Comparison of ENCODE assay signal across 15 cellular contexts in genomic region chr1:213692236-213692831, GRCh38.
DNase-seq lines count a peak whose midpoint lies in the region; ATAC-seq and TF ChIP-seq lines count a peak whose summit lies in the region.
"Had no signal": no experiment of that assay in that cellular context is flagged by ENCODE, and none has a peak within 500 bp of the region (broad histone marks: within the 10 kb centered on the region; RNA-seq: fewer than 3 reads in every experiment).

No MANE protein-coding gene starts in this region.

- H3K9ac ChIP-seq in colonic mucosa (ENCODE audit: low read depth in 2 of 2, low read length in 2 of 2) = no peak overlapping the region
- H3K9ac ChIP-seq: BLaER1 had no signal

- H3K27me3 ChIP-seq in colonic mucosa (no peaks in the 10 kb centered on the region), transverse colon (no peaks in the 10 kb centered on the region)
- H3K27me3 ChIP-seq in CD4-positive, alpha-beta memory T cell (ENCODE audit: insufficient read depth, low read length) = no peaks in the 10 kb centered on the region
- H3K27me3 ChIP-seq: BLaER1 had no signal

- in situ Hi-C loops in transverse colon (cut with MboI; ENCODE audit: low pct_ligation_motif_present in 1 of 4, low pct_unique_long_range_greater_than_20kb in 1 of 4, low sequenced_read_pairs in 3 of 4) = no loop called here

- H3K27ac Mint-ChIP-seq in CD4-positive, alpha-beta memory T cell = no peak overlapping the region
- H3K27ac Mint-ChIP-seq in chondrocyte (ENCODE audit: unreplicated experiment) = no peak overlapping the region
- H3K27ac Mint-ChIP-seq: CD14-positive monocyte; CD8-positive, alpha-beta T cell; H9 had no signal

- H3K4me3 ChIP-seq in colonic mucosa = no peak overlapping the region
- H3K4me3 ChIP-seq in mucosa of descending colon = no peak overlapping the region
- H3K4me3 ChIP-seq in transverse colon = no peak overlapping the region
- no peak overlapping the region for H3K4me3 ChIP-seq in CD4-positive, alpha-beta memory T cell (ENCODE audit: low read length in 2 of 2)
- H3K4me3 ChIP-seq: BLaER1 had no signal

- peaks cover 0 to 5% (median 0%) of the 10 kb centered on the region in 8 donors for H3K9me3 Mint-ChIP-seq in CD4-positive, alpha-beta memory T cell
- no peaks in the 10 kb centered on the region for H3K9me3 Mint-ChIP-seq in chondrocyte (ENCODE audit: low read depth)
- H3K9me3 Mint-ChIP-seq: CD8-positive, alpha-beta T cell; H9 had no signal

- H3K4me3 Mint-ChIP-seq in CD4-positive, alpha-beta memory T cell = no peak overlapping the region
- no peak overlapping the region for H3K4me3 Mint-ChIP-seq in chondrocyte (ENCODE audit: unreplicated experiment)
- H3K4me3 Mint-ChIP-seq: CD14-positive monocyte; CD8-positive, alpha-beta T cell; H9 had no signal

- peaks cover 0 to 4% (median 0%) of the 10 kb centered on the region in 4 donors for H3K4me1 Mint-ChIP-seq in CD4-positive, alpha-beta memory T cell
- H3K4me1 Mint-ChIP-seq in chondrocyte (ENCODE audit: low read depth) = no peaks in the 10 kb centered on the region
- H3K4me1 Mint-ChIP-seq: CD14-positive monocyte had no signal

- 47 to 48% methylated on average over 5 of the region's 5 CpGs for WGBS in transverse colon (ENCODE audit: low coverage in 1 of 2), 2 donors

- H3K9me3 ChIP-seq in colonic mucosa = no peaks in the 10 kb centered on the region
- no peaks in the 10 kb centered on the region for H3K9me3 ChIP-seq in mucosa of descending colon
- no peaks in the 10 kb centered on the region for H3K9me3 ChIP-seq in transverse colon
- no peaks in the 10 kb centered on the region for H3K9me3 ChIP-seq in CD4-positive, alpha-beta memory T cell (ENCODE audit: control insufficient read depth in 1 of 2, low read length in 2 of 2)
- H3K9me3 ChIP-seq: BLaER1 had no signal

- POLR2A ChIA-PET in CD4-positive, alpha-beta memory T cell (lab: Charles Lee; ENCODE audit: partially characterized antibody) = no interaction called here

- H3K36me3 Mint-ChIP-seq in CD4-positive, alpha-beta memory T cell = no peaks in the 10 kb centered on the region
- no peaks in the 10 kb centered on the region for H3K36me3 Mint-ChIP-seq in chondrocyte (ENCODE audit: low read depth)
- H3K36me3 Mint-ChIP-seq: CD14-positive monocyte; CD8-positive, alpha-beta T cell had no signal

- H3K36me3 ChIP-seq in colonic mucosa (no peaks in the 10 kb centered on the region), mucosa of descending colon (ENCODE audit: low read depth) (no peaks in the 10 kb centered on the region), transverse colon (no peaks in the 10 kb centered on the region)
- H3K36me3 ChIP-seq in CD4-positive, alpha-beta memory T cell (ENCODE audit: insufficient read depth, low read length) = no peaks in the 10 kb centered on the region
- H3K36me3 ChIP-seq: BLaER1 had no signal

- intact Hi-C loops in colonic mucosa (cut with DNase I) = no loop called here
- intact Hi-C loops in mucosa of descending colon (cut with DNase I, micrococcal nuclease) = no loop called here
- intact Hi-C loops in transverse colon (cut with DNase I; ENCODE audit: low total_unique reads) = no loop called here
- intact Hi-C loops in CD4-positive, alpha-beta memory T cell (cut with micrococcal nuclease) = no loop called here

- no peak for TF ChIP-seq EP300 in transverse colon (IDR thresholded peaks at IDR 0.05; ENCODE audit: low read depth)

- TF ChIP-seq CTCF in colonic mucosa (IDR thresholded peaks at IDR 0.05) (no peak), mucosa of descending colon (IDR thresholded peaks at IDR 0.05) (no peak), transverse colon (IDR thresholded peaks at IDR 0.05) (no peak), chondrocyte (IDR thresholded peaks at IDR 0.05) (no peak)

- H3K4me1 ChIP-seq in colonic mucosa (peaks cover 9% of the 10 kb centered on the region), mucosa of descending colon (ENCODE audit: low read depth) (peaks cover 30% of the 10 kb centered on the region), transverse colon (peaks cover 0 to 47% (median 14%) of the 10 kb centered on the region in 4 donors)
- no peaks in the 10 kb centered on the region for H3K4me1 ChIP-seq in CD4-positive, alpha-beta memory T cell (ENCODE audit: insufficient read depth, low read length)

- no peak for TF ChIP-seq POLR2A in transverse colon (IDR thresholded peaks at IDR 0.05)

- no peaks in the 10 kb centered on the region for H3K27me3 Mint-ChIP-seq in CD4-positive, alpha-beta memory T cell
- peaks cover 2% of the 10 kb centered on the region for H3K27me3 Mint-ChIP-seq in chondrocyte (ENCODE audit: low read depth)

- DNase-seq in colonic mucosa = peak; percentile 63
- DNase-seq in left lobe of liver (ENCODE audit: low spot score) = no peak
- peak in 2 of 3 donors; percentile 43 to 74 for DNase-seq in mucosa of descending colon
- DNase-seq in transverse colon = peak; percentile 28
- no peak for DNase-seq in CD4-positive, alpha-beta memory T cell
- DNase-seq in chondrocyte (ENCODE audit: low spot score) = no peak
- DNase-seq: 8988T; Calu3; CD8-positive, alpha-beta T cell; DMS79 treated with DMSO at 0.1 percent for 48 hours; GF-D8; H9 had no signal

- CTCF ChIA-PET in CD4-positive, alpha-beta memory T cell (lab: Charles Lee; ENCODE audit: partially characterized antibody) = no interaction called here

- peak; percentile 51 for ATAC-seq in left lobe of liver
- peak; percentile 50 for ATAC-seq in mucosa of descending colon
- no peak for ATAC-seq in GM21825 (IDR thresholded peaks at IDR 0.05; ENCODE audit: unreplicated experiment)
- ATAC-seq: CD8-positive, alpha-beta T cell had no signal

- H3K27ac ChIP-seq in colonic mucosa = peak overlapping the region; percentile 22
- peak overlapping the region; percentile 15 to 55 (median 44) for H3K27ac ChIP-seq in transverse colon
- no peak overlapping the region for H3K27ac ChIP-seq in CD4-positive, alpha-beta memory T cell (ENCODE audit: low read depth, low read length)
- H3K27ac ChIP-seq: BLaER1 had no signal

Comparison
In these comparisons a context has a peak if more than half of its experiments do, and no peak if none do; other contexts are left out.
1. DNase-seq: peak in colonic mucosa (single experiment), mucosa of descending colon (2 of 3) and transverse colon (single experiment); none in left lobe of liver (single experiment), CD4-positive, alpha-beta memory T cell (0 of 5) and chondrocyte (single experiment).